Comparison of ENCODE assay signal across 11 cellular contexts in genomic region chr17:81221371-81221841, GRCh38. TPM values are rescaled to one million over a fixed set of nuclear protein-coding genes. Genes with fewer than 3 reads are reported as not detected.
DNase-seq lines count a peak whose midpoint lies in the region; ATAC-seq and TF ChIP-seq lines count a peak whose summit lies in the region.
"Had no signal": no experiment of that assay in that cellular context is flagged by ENCODE, and none has a peak within 500 bp of the region (broad histone marks: within the 10 kb centered on the region; RNA-seq: fewer than 3 reads in every experiment).

No MANE protein-coding gene starts in this region.

- H3K27ac ChIP-seq in WERI-Rb-1 (no peak overlapping the region), suprapubic skin (no peak overlapping the region), lower lobe of right lung (no peak overlapping the region)

- peaks cover 23% of the 10 kb centered on the region for H3K4me1 ChIP-seq in suprapubic skin
- peaks cover 22% of the 10 kb centered on the region for H3K4me1 ChIP-seq in lower lobe of right lung

- H3K4me3 ChIP-seq in WERI-Rb-1 (ENCODE audit: low read depth, low read length): peak overlapping the region; percentile 94
- H3K4me3 ChIP-seq in foreskin fibroblast (ENCODE audit: low read depth in 1 of 2, low read length in 2 of 2): peak overlapping the region; percentile 61 to 70
- H3K4me3 ChIP-seq in suprapubic skin: peak overlapping the region; percentile 64
- no peak overlapping the region for H3K4me3 ChIP-seq in lower lobe of right lung

- intact Hi-C loops in lower lobe of right lung (cut with DNase I): no loop called here

- TF ChIP-seq CTCF in WERI-Rb-1 (IDR thresholded peaks at IDR 0.05; ENCODE audit: low read depth, low read length): no peak
- TF ChIP-seq CTCF in foreskin fibroblast (IDR thresholded peaks at IDR 0.05; ENCODE audit: low read depth, low read length): no peak
- TF ChIP-seq CTCF in suprapubic skin (IDR thresholded peaks at IDR 0.05): no peak
- TF ChIP-seq CTCF in lower lobe of right lung (IDR thresholded peaks at IDR 0.05): no peak

- H3K4me3 Mint-ChIP-seq in activated naive CD4-positive, alpha-beta T cell treated with anti-CD3 and anti-CD28 coated beads, Interleukin-2, amount 10 ng/mL, durations not matched to agents 7 days and 5 days: peak overlapping the region; percentile 78

- ATAC-seq in GM21447 (IDR thresholded peaks at IDR 0.05; ENCODE audit: unreplicated experiment) (no peak), lower lobe of right lung (no peak)

- H3K36me3 ChIP-seq in WERI-Rb-1 (peaks cover 49% of the 10 kb centered on the region), suprapubic skin (peaks cover 5% of the 10 kb centered on the region), lower lobe of right lung (peaks cover 4% of the 10 kb centered on the region)

- CTCF ChIA-PET in activated naive CD4-positive, alpha-beta T cell treated with anti-CD3 and anti-CD28 coated beads, Interleukin-2, amount 10 ng/mL, durations not matched to agents 7 days and 5 days (lab: Charles Lee): no interaction called here

- H3K9me3 ChIP-seq in WERI-Rb-1 (ENCODE audit: severe bottlenecking) (peaks cover 3% of the 10 kb centered on the region), suprapubic skin (no peaks in the 10 kb centered on the region), lower lobe of right lung (no peaks in the 10 kb centered on the region)

- WGBS in suprapubic skin: 62% methylated on average over 9 of the region's 11 CpGs

- H3K4me1 Mint-ChIP-seq in activated naive CD4-positive, alpha-beta T cell treated with anti-CD3 and anti-CD28 coated beads, Interleukin-2, amount 10 ng/mL, durations not matched to agents 7 days and 5 days: peaks cover 18% of the 10 kb centered on the region

- H3K27me3 ChIP-seq in WERI-Rb-1 (ENCODE audit: insufficient read depth, low read depth, severe bottlenecking) (no peaks in the 10 kb centered on the region), suprapubic skin (no peaks in the 10 kb centered on the region), lower lobe of right lung (ENCODE audit: low read depth) (no peaks in the 10 kb centered on the region)

- peaks cover 2% of the 10 kb centered on the region for H3K36me3 Mint-ChIP-seq in activated naive CD4-positive, alpha-beta T cell treated with anti-CD3 and anti-CD28 coated beads, Interleukin-2, amount 10 ng/mL, durations not matched to agents 7 days and 5 days

- TF ChIP-seq POLR2A in suprapubic skin (IDR thresholded peaks at IDR 0.05): no peak

- no peak for DNase-seq in activated naive CD4-positive, alpha-beta T cell treated with anti-CD3 and anti-CD28 coated beads, Interleukin-2, amount 10 ng/mL, durations not matched to agents 7 days and 5 days
- DNase-seq in activated naive CD4-positive, alpha-beta T cell treated with Interleukin-2 at 50 U/mL for 16 hours: no peak
- DNase-seq in WERI-Rb-1: no peak
- DNase-seq in foreskin fibroblast: no peak
- DNase-seq in suprapubic skin (ENCODE audit: low spot score in 2 of 2): no peak
- DNase-seq in NCI-H1694 (lab: John Stamatoyannopoulos, UW): no peak
- DNase-seq in lower lobe of right lung: no peak
- DNase-seq: DMS 273 treated with DMSO at 0.1 percent for 48 hours, NCI-H345 had no signal

- peaks cover 14% of the 10 kb centered on the region for H3K27me3 Mint-ChIP-seq in activated naive CD4-positive, alpha-beta T cell treated with anti-CD3 and anti-CD28 coated beads, Interleukin-2, amount 10 ng/mL, durations not matched to agents 7 days and 5 days

- TF ChIP-seq EP300 in suprapubic skin (IDR thresholded peaks at IDR 0.05): no peak

- H3K27ac Mint-ChIP-seq in activated naive CD4-positive, alpha-beta T cell treated with anti-CD3 and anti-CD28 coated beads, Interleukin-2, amount 10 ng/mL, durations not matched to agents 7 days and 5 days: no peak overlapping the region

- peaks cover 1% of the 10 kb centered on the region for H3K9me3 Mint-ChIP-seq in activated naive CD4-positive, alpha-beta T cell treated with anti-CD3 and anti-CD28 coated beads, Interleukin-2, amount 10 ng/mL, durations not matched to agents 7 days and 5 days

RNA-seq across cellular contexts. Expression of gene CEP131, which starts 1.4 kb away (rescaled TPM):
- 1 to 10 TPM; 4.2 to 9.5 (median 8.0) TPM for total RNA-seq in suprapubic skin
- total RNA-seq in lower lobe of right lung: 8.3 TPM

RNA-seq across cellular contexts. Expression of gene TEPSIN, which starts 17.4 kb away (rescaled TPM):
- total RNA-seq in suprapubic skin: 10 to 100 TPM; 43.0 to 94.5 (median 55.3) TPM
- total RNA-seq in lower lobe of right lung: 43.2 TPM

RNA-seq across cellular contexts. Expression of gene NDUFAF8, which starts 17.7 kb away (rescaled TPM):
- 10 to 100 TPM; 17.8 to 39.4 (median 25.9) TPM for total RNA-seq in suprapubic skin
- 24.3 TPM for total RNA-seq in lower lobe of right lung

RNA-seq across cellular contexts. Expression of gene AATK, which starts 55.4 kb away (rescaled TPM):
- total RNA-seq in suprapubic skin (1 to 10 TPM in 2 of 4 donors, under 1 TPM in 2; 0.64 to 2.8 (median 1.1) TPM), lower lobe of right lung (64.0 TPM)

RNA-seq across cellular contexts. Expression of gene PVALEF, which starts 56.1 kb away (rescaled TPM):
- total RNA-seq in suprapubic skin (not detected), lower lobe of right lung (not detected)
- total RNA-seq: glomerular endothelial cell had no signal
